16 cellular contexts compared by ENCODE assay signal in genomic region chr11:27004103-27004502, GRCh38. TPM values are rescaled to one million over a fixed set of nuclear protein-coding genes. Genes with fewer than 3 reads are reported as not detected.
DNase-seq lines count a peak whose midpoint lies in the region; TF ChIP-seq lines count a peak whose summit lies in the region.
"Had no signal": no experiment of that assay in that cellular context is flagged by ENCODE, and none has a peak within 500 bp of the region (broad histone marks: within the 10 kb centered on the region; RNA-seq: fewer than 3 reads in every experiment).

No MANE protein-coding gene starts in this region.

- H3K4me3 ChIP-seq in vagina = no peak overlapping the region
- H3K4me3 ChIP-seq in adrenal gland = no peak overlapping the region
- H3K4me3 ChIP-seq: A549 had no signal

- H3K27me3 ChIP-seq in vagina = no peaks in the 10 kb centered on the region
- no peaks in the 10 kb centered on the region for H3K27me3 ChIP-seq in adrenal gland

- 89 to 100% (median 96%) methylated on average over 2 of the region's 2 CpGs for WGBS in adrenal gland, 4 donors

- TF ChIP-seq CTCF in vagina (IDR thresholded peaks at IDR 0.05) (no peak), adrenal gland (IDR thresholded peaks at IDR 0.05) (no peak)

- no peaks in the 10 kb centered on the region for H3K36me3 ChIP-seq in vagina
- H3K36me3 ChIP-seq in adrenal gland (replicated peaks in 1 of 2) = no peaks in the 10 kb centered on the region

- TF ChIP-seq POLR2A in vagina (IDR thresholded peaks at IDR 0.05) (no peak), adrenal gland (IDR thresholded peaks at IDR 0.05) (no peak)

- DNase-seq in NCI-H1105 (lab: John Stamatoyannopoulos, UW) (peak; percentile 15), NCI-H1105 treated with DMSO at 0.1 percent for 48 hours (lab: John Stamatoyannopoulos, UW) (no peak), NCI-H510A (lab: John Stamatoyannopoulos, UW) (peak; percentile 5), NCI-H69 (lab: John Stamatoyannopoulos, UW) (peak; percentile 14), epithelial cell of prostate (ENCODE audit: low read depth, low spot score) (peak; percentile 69), vagina (ENCODE audit: extremely low spot score in 2 of 2) (no peak), adrenal gland (no peak)
- DNase-seq: AML-193; Caco-2; CD4-positive, alpha-beta T cell; H9 had no signal

- H3K27ac ChIP-seq in epithelial cell of prostate = no peak overlapping the region
- H3K27ac ChIP-seq in vagina = no peak overlapping the region
- H3K27ac ChIP-seq in adrenal gland = no peak overlapping the region
- H3K27ac ChIP-seq: 22Rv1, A549, C4-2B had no signal

- no peaks in the 10 kb centered on the region for H3K4me1 ChIP-seq in vagina
- H3K4me1 ChIP-seq in adrenal gland (replicated peaks in 1 of 2) = no peaks in the 10 kb centered on the region
- H3K4me1 ChIP-seq: A549, Caco-2 had no signal

- no peaks in the 10 kb centered on the region for H3K9me3 ChIP-seq in vagina
- H3K9me3 ChIP-seq in adrenal gland (replicated peaks in 1 of 3) = no peaks in the 10 kb centered on the region
- H3K9me3 ChIP-seq: A549, Caco-2 had no signal

- intact Hi-C loops in vagina (cut with DNase I) (no loop called here), adrenal gland (cut with DNase I) (no loop called here)

RNA-seq across cellular contexts. Expression of gene FIBIN, which starts 10.2 kb away (rescaled TPM):
- total RNA-seq in vagina = 118 TPM
- 1 to 10 TPM; 1.4 to 8.6 (median 3.9) TPM for total RNA-seq in adrenal gland
- 10 to 100 TPM in 1 of 3 donors, 1 to 10 TPM in 2; 1.9 to 11.1 (median 6.7) TPM for polyA plus RNA-seq in adrenal gland
- total RNA-seq: CD4-positive, alpha-beta T cell; H9 had no signal

RNA-seq across cellular contexts. Expression of gene BBOX1, which starts 36.5 kb away (rescaled TPM):
- total RNA-seq in vagina (53.0 TPM), adrenal gland (under 1 TPM in 1 of 8 donors, not detected in 7; 0.28 TPM)
- not detected for polyA plus RNA-seq in adrenal gland
- total RNA-seq: Caco-2; CD4-positive, alpha-beta T cell; H1; H9 had no signal
- polyA plus RNA-seq: A549, BJ, H1 had no signal

Comparison
In these comparisons a context has a peak if more than half of its experiments do, and no peak if none do; other contexts are left out.
1. DNase-seq: peak in NCI-H1105 (single experiment), NCI-H510A (single experiment), NCI-H69 (single experiment) and epithelial cell of prostate (single experiment); none in NCI-H1105 treated with DMSO at 0.1 percent for 48 hours (single experiment), vagina (0 of 2) and adrenal gland (0 of 7).
2. RNA of gene FIBIN, which starts 10.2 kb away (total RNA-seq): 118 TPM in vagina (single experiment); 1.4 to 8.6 TPM in adrenal gland; every median in the first group is over 10 times any median in the second.
3. RNA of gene BBOX1, which starts 36.5 kb away (total RNA-seq): 53.0 TPM in vagina (single experiment); 0.28 TPM in adrenal gland; every median in the first group is over 10 times any median in the second.